ENCODE assay signal across 17 cellular contexts in the genomic region with DNA sequence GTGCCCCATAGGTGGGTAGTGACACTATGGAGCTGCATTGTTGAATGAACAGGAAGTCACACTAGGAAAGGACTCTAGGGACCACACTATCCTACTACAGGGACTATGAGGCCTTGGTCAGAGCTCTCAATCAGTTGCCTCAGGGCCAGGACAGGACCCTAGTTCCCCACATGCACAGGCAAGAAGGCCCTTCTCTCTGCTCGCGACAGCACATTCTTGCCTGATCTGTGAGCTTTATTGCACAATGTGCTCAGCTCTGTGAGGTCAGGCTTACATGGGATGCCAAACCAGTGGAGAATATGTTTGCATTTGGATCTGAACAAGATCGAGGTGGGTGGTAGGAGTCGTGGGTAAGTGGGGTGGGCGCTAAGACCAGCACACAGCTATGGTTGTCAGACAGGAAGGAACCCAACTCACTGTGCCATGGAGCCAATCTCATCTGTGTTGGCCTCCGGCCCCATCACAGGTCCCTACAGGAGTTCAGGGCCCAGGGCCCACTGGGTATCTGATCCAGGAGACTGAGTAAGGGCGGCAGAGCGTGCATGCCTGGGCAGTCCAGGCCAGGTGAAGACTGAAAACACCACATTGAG. TPM values are rescaled to one million over a fixed set of nuclear protein-coding genes. Genes with fewer than 3 reads are reported as not detected.
DNase-seq lines count a peak whose midpoint lies in the region; ATAC-seq and TF ChIP-seq lines count a peak whose summit lies in the region.
"Had no signal": no experiment of that assay in that cellular context is flagged by ENCODE, and none has a peak within 500 bp of the region (broad histone marks: within the 10 kb centered on the region; RNA-seq: fewer than 3 reads in every experiment).

No MANE protein-coding gene starts in this region.

- H3K4me1 ChIP-seq in esophagus squamous epithelium: peaks cover 49 to 76% (median 56%) of the 10 kb centered on the region in 3 donors
- no peaks in the 10 kb centered on the region for H3K4me1 ChIP-seq in naive thymus-derived CD4-positive, alpha-beta T cell (ENCODE audit: control insufficient read depth in 2 of 2, insufficient read depth in 2 of 2, low read length in 2 of 2)
- H3K4me1 ChIP-seq in MM.1S (ENCODE audit: low read length): no peaks in the 10 kb centered on the region

- no peaks in the 10 kb centered on the region for H3F3A ChIP-seq in MM.1S (ENCODE audit: insufficient read depth, low read length)

- peak; percentile 30 for ATAC-seq in naive thymus-derived CD4-positive, alpha-beta T cell

- no peaks in the 10 kb centered on the region for H3K27me3 Mint-ChIP-seq in naive thymus-derived CD4-positive, alpha-beta T cell
- H3K27me3 Mint-ChIP-seq: activated CD4-positive, alpha-beta memory T cell treated with anti-CD3 and anti-CD28 coated beads, Interleukin-2, amount 10 ng/mL, durations not matched to agents 7 days and 5 days; IgD-negative memory B cell had no signal

- no peak overlapping the region for H3K4me2 ChIP-seq in MM.1S (ENCODE audit: low read depth, low read length)
- H3K4me2 ChIP-seq: hepatocyte had no signal

- DNase-seq in AG08395 (ENCODE audit: low spot score): peak; percentile 38
- peak; percentile 30 for DNase-seq in RWPE1 (ENCODE audit: low spot score)
- no peak for DNase-seq in esophagus squamous epithelium (lab: John Stamatoyannopoulos, UW)
- DNase-seq in naive thymus-derived CD4-positive, alpha-beta T cell: no peak
- no peak for DNase-seq in cerebellar nuclear complex (lab: John Stamatoyannopoulos, UW)
- DNase-seq in T1000 (lab: John Stamatoyannopoulos, UW): no peak
- DNase-seq in stimulated activated CD4-positive, alpha-beta T cell treated with anti-CD3 and anti-CD28 coated beads, Interleukin-12 subunit alpha, Interleukin-12 subunit beta, amount 100 ng/mL, for 4 hours: no peak
- DNase-seq in MM.1S: no peak
- DNase-seq: activated CD4-positive, alpha-beta memory T cell treated with anti-CD3 and anti-CD28 coated beads, Interleukin-2, amount 10 ng/mL, durations not matched to agents 7 days and 5 days; activated naive CD4-positive, alpha-beta T cell treated with anti-CD3 and anti-CD28 coated beads, Interleukin-2, amount 50 U/mL, for 16 hours; NCI-H1694 treated with DMSO at 0.1 percent for 48 hours; T-helper 2 cell; transverse colon had no signal

- H3K4me3 Mint-ChIP-seq in naive thymus-derived CD4-positive, alpha-beta T cell: no peak overlapping the region
- H3K4me3 Mint-ChIP-seq: activated CD4-positive, alpha-beta memory T cell treated with anti-CD3 and anti-CD28 coated beads, Interleukin-2, amount 10 ng/mL, durations not matched to agents 7 days and 5 days; IgD-negative memory B cell had no signal

- H3K9me3 Mint-ChIP-seq in naive thymus-derived CD4-positive, alpha-beta T cell: no peaks in the 10 kb centered on the region
- H3K9me3 Mint-ChIP-seq: activated CD4-positive, alpha-beta memory T cell treated with anti-CD3 and anti-CD28 coated beads, Interleukin-2, amount 10 ng/mL, durations not matched to agents 7 days and 5 days; IgD-negative memory B cell had no signal

- TF ChIP-seq CTCF in RWPE1 (conservative IDR thresholded peaks at IDR 0.05; ENCODE audit: low read depth) (no peak), esophagus squamous epithelium (IDR thresholded peaks at IDR 0.05) (no peak), MM.1S (IDR thresholded peaks at IDR 0.05; ENCODE audit: low read length) (no peak)

- H3K36me3 Mint-ChIP-seq in naive thymus-derived CD4-positive, alpha-beta T cell: no peaks in the 10 kb centered on the region

- H3K9me3 ChIP-seq in esophagus squamous epithelium: no peaks in the 10 kb centered on the region
- H3K9me3 ChIP-seq in naive thymus-derived CD4-positive, alpha-beta T cell (ENCODE audit: control insufficient read depth in 2 of 3, low read length in 3 of 3): no peaks in the 10 kb centered on the region
- H3K9me3 ChIP-seq in MM.1S (replicated peaks; ENCODE audit: insufficient read depth, low read length): no peaks in the 10 kb centered on the region
- H3K9me3 ChIP-seq: HAP-1, transverse colon had no signal

- H3K9ac ChIP-seq in MM.1S (ENCODE audit: low read length): no peak overlapping the region

- no peaks in the 10 kb centered on the region for H3K4me1 Mint-ChIP-seq in naive thymus-derived CD4-positive, alpha-beta T cell
- H3K4me1 Mint-ChIP-seq: activated CD4-positive, alpha-beta memory T cell treated with anti-CD3 and anti-CD28 coated beads, Interleukin-2, amount 10 ng/mL, durations not matched to agents 7 days and 5 days; IgD-negative memory B cell had no signal

- no peaks in the 10 kb centered on the region for H3K9me2 ChIP-seq in MM.1S (replicated peaks; ENCODE audit: insufficient read depth, low read length)

- 42 to 49% methylated on average over 5 to 7 of the region's 8 CpGs for WGBS in esophagus squamous epithelium, 2 donors

- H4K20me1 ChIP-seq in MM.1S (ENCODE audit: insufficient read depth, low read length): no peaks in the 10 kb centered on the region

- no peak for TF ChIP-seq POLR2A in esophagus squamous epithelium (IDR thresholded peaks at IDR 0.05)

- intact Hi-C loops in esophagus squamous epithelium (cut with DNase I): no loop called here
- intact Hi-C loops in naive thymus-derived CD4-positive, alpha-beta T cell (cut with micrococcal nuclease): no loop called here

- peak overlapping the region in 1 of 9 donors; percentile 41 for H3K27ac Mint-ChIP-seq in naive thymus-derived CD4-positive, alpha-beta T cell
- H3K27ac Mint-ChIP-seq: activated CD4-positive, alpha-beta memory T cell treated with anti-CD3 and anti-CD28 coated beads, Interleukin-2, amount 10 ng/mL, durations not matched to agents 7 days and 5 days; IgD-negative memory B cell had no signal

- CTCF ChIA-PET in RWPE1 (lab: Yijun Ruan, JAX): no interaction called here
- CTCF ChIA-PET in naive thymus-derived CD4-positive, alpha-beta T cell (lab: Charles Lee): no interaction called here

- H2AFZ ChIP-seq in MM.1S (ENCODE audit: low read length): no peak overlapping the region
- H2AFZ ChIP-seq: hepatocyte had no signal

- no peaks in the 10 kb centered on the region for H3K79me2 ChIP-seq in MM.1S (ENCODE audit: low read length)
- H3K79me2 ChIP-seq: hepatocyte had no signal

- POLR2A ChIA-PET in RWPE1 (lab: Yijun Ruan, JAX; ENCODE audit: low non-redundant PET): no interaction called here
- POLR2A ChIA-PET in naive thymus-derived CD4-positive, alpha-beta T cell (lab: Charles Lee): no interaction called here

- no peaks in the 10 kb centered on the region for H3K27me3 ChIP-seq in esophagus squamous epithelium
- no peaks in the 10 kb centered on the region for H3K27me3 ChIP-seq in naive thymus-derived CD4-positive, alpha-beta T cell (ENCODE audit: control insufficient read depth in 2 of 2, insufficient read depth in 2 of 2, low read length in 2 of 2)
- no peaks in the 10 kb centered on the region for H3K27me3 ChIP-seq in MM.1S (replicated peaks; ENCODE audit: insufficient read depth, low read length)
- H3K27me3 ChIP-seq: hepatocyte, transverse colon had no signal

- H3K27ac ChIP-seq in RWPE1 (peak overlapping the region; percentile 95), esophagus squamous epithelium (peak overlapping the region; percentile 92 to 95 (median 94)), MM.1S (ENCODE audit: low read length) (no peak overlapping the region)
- H3K27ac ChIP-seq in naive thymus-derived CD4-positive, alpha-beta T cell (ENCODE audit: low read depth, low read length): no peak overlapping the region
- H3K27ac ChIP-seq: hepatocyte had no signal

- H3K36me3 ChIP-seq in esophagus squamous epithelium (no peaks in the 10 kb centered on the region), MM.1S (replicated peaks; ENCODE audit: insufficient read depth, low read length) (no peaks in the 10 kb centered on the region)
- no peaks in the 10 kb centered on the region for H3K36me3 ChIP-seq in naive thymus-derived CD4-positive, alpha-beta T cell (ENCODE audit: control insufficient read depth in 2 of 3, insufficient read depth in 3 of 3, low read length in 3 of 3)
- H3K36me3 ChIP-seq: HAP-1, transverse colon had no signal

- H3K4me3 ChIP-seq in esophagus squamous epithelium: no peak overlapping the region
- no peak overlapping the region for H3K4me3 ChIP-seq in naive thymus-derived CD4-positive, alpha-beta T cell (ENCODE audit: low read length)
- H3K4me3 ChIP-seq in MM.1S (ENCODE audit: low read length): no peak overlapping the region
- H3K4me3 ChIP-seq: HAP-1, hepatocyte, transverse colon had no signal

RNA-seq across cellular contexts. Expression of a gene that starts 8.0 kb away (rescaled TPM):
- under 1 TPM in 1 of 4 donors, not detected in 3; 0.04 TPM for total RNA-seq in esophagus squamous epithelium
- total RNA-seq in naive thymus-derived CD4-positive, alpha-beta T cell: not detected
- not detected for polyA plus RNA-seq in naive thymus-derived CD4-positive, alpha-beta T cell
- total RNA-seq: activated CD4-positive, alpha-beta memory T cell treated with anti-CD3 and anti-CD28 coated beads, Interleukin-2, amount 10 ng/mL, durations not matched to agents 7 days and 5 days; dermis microvascular lymphatic vessel endothelial cell had no signal
- polyA plus RNA-seq: hepatocyte, IgD-negative memory B cell had no signal

RNA-seq across cellular contexts. Expression of a gene that starts 48.8 kb away (rescaled TPM):
- total RNA-seq in esophagus squamous epithelium: 10 to 100 TPM; 39.7 to 85.3 (median 46.5) TPM
- 10 to 100 TPM; 35.9 to 57.7 (median 48.7) TPM for total RNA-seq in naive thymus-derived CD4-positive, alpha-beta T cell
- 10 to 100 TPM; 17.2 to 21.7 TPM for polyA plus RNA-seq in naive thymus-derived CD4-positive, alpha-beta T cell

Comparison
In these comparisons a context has a peak if more than half of its experiments do, and no peak if none do; other contexts are left out.
1. DNase-seq: peak in AG08395 (single experiment) and RWPE1 (single experiment); none in esophagus squamous epithelium (single experiment), naive thymus-derived CD4-positive, alpha-beta T cell (0 of 9), cerebellar nuclear complex (0 of 2), T1000 (single experiment), stimulated activated CD4-positive, alpha-beta T cell treated with anti-CD3 and anti-CD28 coated beads, Interleukin-12 subunit alpha, Interleukin-12 subunit beta, amount 100 ng/mL, for 4 hours (single experiment) and MM.1S (single experiment).
2. H3K27ac ChIP-seq: peak in RWPE1 (single experiment) and esophagus squamous epithelium (4 of 4); none in naive thymus-derived CD4-positive, alpha-beta T cell (single experiment) and MM.1S (single experiment).